Comparison of ENCODE assay signal across 20 cellular contexts in the genomic region with DNA sequence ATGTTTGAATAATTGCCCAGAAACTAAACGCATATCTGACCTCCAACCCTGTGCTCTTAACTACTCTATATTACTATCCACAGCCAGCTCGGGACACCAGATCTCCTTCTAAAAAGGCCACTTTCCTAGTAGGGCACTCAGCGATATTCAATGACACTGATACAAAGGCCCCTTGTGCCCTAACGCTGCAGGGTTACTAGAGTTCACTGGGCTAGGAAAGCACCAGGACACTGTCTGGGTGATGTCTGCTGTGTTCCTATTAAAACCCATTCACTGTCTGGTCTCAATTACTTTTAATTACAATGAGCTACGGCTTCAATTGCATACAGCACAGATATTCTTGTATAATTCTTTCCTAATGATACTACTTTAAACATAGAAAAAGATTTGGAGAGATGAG.
"Had no signal": no experiment of that assay in that cellular context is flagged by ENCODE, and none has a peak within 500 bp of the region (broad histone marks: within the 10 kb centered on the region; RNA-seq: fewer than 3 reads in every experiment).

No MANE protein-coding gene starts in this region.

- H3K4me1 Mint-ChIP-seq: activated naive CD8-positive, alpha-beta T cell treated with anti-CD3 and anti-CD28 coated beads for 36 hours; activated T-helper 17 cell treated with anti-CD3 and anti-CD28 coated beads, Interleukin-2, amount 50 U/mL, for 72 hours; memory B cell; stimulated activated naive B cell treated with anti-CD40 and anti-IgM and Interleukin-4, amounts not matched to agents 10 μg/mL and 1 μg/mL and 100 μg/mL, for 72 hours had no signal

- H3K27ac Mint-ChIP-seq: activated naive CD8-positive, alpha-beta T cell treated with anti-CD3 and anti-CD28 coated beads for 36 hours; activated T-cell treated with anti-CD3 and anti-CD28 coated beads, Interleukin-2, amount 50 U/mL, for 24 hours; activated T-helper 17 cell treated with anti-CD3 and anti-CD28 coated beads, Interleukin-2, amount 50 U/mL, for 72 hours; memory B cell; nephron progenitor cell; stimulated activated naive B cell treated with anti-CD40 and anti-IgM and Interleukin-4, amounts not matched to agents 10 μg/mL and 1 μg/mL and 100 μg/mL, for 72 hours had no signal

- ATAC-seq: activated T-helper 17 cell treated with anti-CD3 and anti-CD28 coated beads, Interleukin-2, amount 50 U/mL, for 72 hours; gastrocnemius medialis; heart left ventricle; left cardiac atrium; stimulated activated naive B cell treated with anti-CD40 and anti-IgM and Interleukin-4, amounts not matched to agents 10 μg/mL and 1 μg/mL and 100 μg/mL, for 72 hours had no signal

- H3K36me3 ChIP-seq: esophagus muscularis mucosa, gastrocnemius medialis, heart left ventricle, thoracic aorta, upper lobe of left lung had no signal

- H3K4me3 ChIP-seq: coronary artery, esophagus muscularis mucosa, gastrocnemius medialis, heart left ventricle, thoracic aorta, upper lobe of left lung had no signal

- H3K9me3 ChIP-seq: esophagus muscularis mucosa, gastrocnemius medialis, heart left ventricle, thoracic aorta, upper lobe of left lung had no signal

- H3K36me3 Mint-ChIP-seq: activated naive CD8-positive, alpha-beta T cell treated with anti-CD3 and anti-CD28 coated beads for 36 hours; memory B cell; stimulated activated naive B cell treated with anti-CD40 and anti-IgM and Interleukin-4, amounts not matched to agents 10 μg/mL and 1 μg/mL and 100 μg/mL, for 72 hours had no signal

- H3K4me1 ChIP-seq: esophagus muscularis mucosa, gastrocnemius medialis, heart left ventricle, upper lobe of left lung had no signal

- H3K4me3 Mint-ChIP-seq: activated naive CD8-positive, alpha-beta T cell treated with anti-CD3 and anti-CD28 coated beads for 36 hours; activated T-cell treated with anti-CD3 and anti-CD28 coated beads, Interleukin-2, amount 50 U/mL, for 24 hours; activated T-helper 17 cell treated with anti-CD3 and anti-CD28 coated beads, Interleukin-2, amount 50 U/mL, for 72 hours; memory B cell; nephron progenitor cell; stimulated activated naive B cell treated with anti-CD40 and anti-IgM and Interleukin-4, amounts not matched to agents 10 μg/mL and 1 μg/mL and 100 μg/mL, for 72 hours had no signal

- H3K27ac ChIP-seq: coronary artery, esophagus muscularis mucosa, gastrocnemius medialis, heart left ventricle, thoracic aorta, upper lobe of left lung had no signal

- DNase-seq: activated CD8-positive, alpha-beta memory T cell treated with anti-CD3 and anti-CD28 coated beads for 24 hours; activated CD8-positive, alpha-beta memory T cell treated with anti-CD3 and anti-CD28 coated beads, Interleukin-2, amount 50 U/mL, for 4 hours; activated naive CD8-positive, alpha-beta T cell treated with anti-CD3 and anti-CD28 coated beads for 36 hours; activated T-cell treated with anti-CD3 and anti-CD28 coated beads, Interleukin-2, amount 50 U/mL, for 24 hours; cerebellar nuclear complex; gastrocnemius medialis; heart left ventricle; left cardiac atrium; nephron progenitor cell; occipital lobe; stimulated activated CD4-positive, alpha-beta T cell treated with anti-CD3 and anti-CD28 coated beads, Interleukin-2, amount 100 ng/mL, for 48 hours; stimulated activated CD8-positive, alpha-beta memory T cell treated with anti-CD3 and anti-CD28 coated beads, Interleukin-4, amount 100 ng/mL, for 48 hours; stimulated activated naive B cell treated with anti-CD40 and anti-IgM and Interleukin-4, amounts not matched to agents 10 μg/mL and 1 μg/mL and 100 μg/mL, for 72 hours; T-helper 1 cell; upper lobe of left lung had no signal

- H3K27me3 ChIP-seq: esophagus muscularis mucosa, gastrocnemius medialis, heart left ventricle, upper lobe of left lung had no signal

- H3K9me3 Mint-ChIP-seq: activated naive CD8-positive, alpha-beta T cell treated with anti-CD3 and anti-CD28 coated beads for 36 hours; memory B cell; nephron progenitor cell had no signal

- H3K27me3 Mint-ChIP-seq: activated naive CD8-positive, alpha-beta T cell treated with anti-CD3 and anti-CD28 coated beads for 36 hours; activated T-cell treated with anti-CD3 and anti-CD28 coated beads, Interleukin-2, amount 50 U/mL, for 24 hours; activated T-helper 17 cell treated with anti-CD3 and anti-CD28 coated beads, Interleukin-2, amount 50 U/mL, for 72 hours; stimulated activated naive B cell treated with anti-CD40 and anti-IgM and Interleukin-4, amounts not matched to agents 10 μg/mL and 1 μg/mL and 100 μg/mL, for 72 hours had no signal
